Comparison of ENCODE assay signal across 38 cellular contexts in the genomic region with DNA sequence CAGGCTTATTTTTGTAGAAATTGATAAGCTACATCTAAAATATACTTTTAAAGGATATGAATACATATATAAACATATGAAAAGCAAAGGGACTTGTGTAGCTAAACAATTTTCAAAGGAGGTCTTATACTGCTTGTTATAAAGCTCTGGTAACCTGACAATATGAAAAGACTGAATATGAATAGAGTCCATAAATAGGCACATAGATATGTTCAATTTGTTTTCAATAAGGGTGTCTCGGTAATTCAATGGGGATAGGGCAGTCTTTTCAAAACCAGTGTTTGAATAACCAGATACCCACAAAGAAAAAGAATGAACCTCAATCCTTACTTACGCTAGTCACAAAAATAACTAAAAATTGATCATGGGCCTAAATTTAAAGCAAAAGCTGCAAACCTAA.
"Had no signal": no experiment of that assay in that cellular context is flagged by ENCODE, and none has a peak within 500 bp of the region (broad histone marks: within the 10 kb centered on the region; RNA-seq: fewer than 3 reads in every experiment).

No MANE protein-coding gene starts in this region.

- DNase-seq: activated effector memory CD4-positive, alpha-beta T cell treated with anti-CD3 and anti-CD28 coated beads, Interleukin-2, amount 50 U/mL, for 16 hours; activated effector memory CD4-positive, alpha-beta T cell treated with Interleukin-2 at 50 U/mL for 16 hours; activated gamma-delta T cell; activated gamma-delta T cell treated with Interleukin-2 at 50 U/mL for 16 hours; activated naive CD4-positive, alpha-beta T cell; activated naive CD4-positive, alpha-beta T cell treated with anti-CD3 and anti-CD28 coated beads for 36 hours; activated naive CD4-positive, alpha-beta T cell treated with anti-CD3 and anti-CD28 coated beads, Interleukin-2, amount 10 ng/mL, durations not matched to agents 7 days and 5 days; activated naive CD4-positive, alpha-beta T cell treated with anti-CD3 and anti-CD28 coated beads, Interleukin-2, amount 50 U/mL, for 16 hours; activated naive CD4-positive, alpha-beta T cell treated with Interleukin-2 at 50 U/mL for 16 hours; activated naive CD8-positive, alpha-beta T cell treated with anti-CD3 and anti-CD28 coated beads for 36 hours; activated naive CD8-positive, alpha-beta T cell treated with anti-CD3 and anti-CD28 coated beads, Interleukin-2, amount 10 ng/mL, durations not matched to agents 7 days and 5 days; activated naive CD8-positive, alpha-beta T cell treated with anti-CD3 and anti-CD28 coated beads, Interleukin-2, amount 50 U/mL, for 24 hours; activated T-cell treated with anti-CD3 and anti-CD28 coated beads, Interleukin-2, amount 50 U/mL, for 24 hours; activated T-cell treated with anti-CD3 and anti-CD28 coated beads, Interleukin-2, amount 50 U/mL, for 4 hours; activated T-cell treated with anti-CD3 and anti-CD28 coated beads, Interleukin-2, amount 50 U/mL, for 48 hours; activated T-cell treated with anti-CD3 and anti-CD28 coated beads, Interleukin-2, amount 50 U/mL, for 72 hours; adrenal gland; amniotic stem cell; amygdala; anterior cingulate cortex; aorta; body of pancreas; brain microvascular endothelial cell; caudate nucleus; central memory CD4-positive, alpha-beta T cell had no signal

- H3K9me3 Mint-ChIP-seq: activated naive CD4-positive, alpha-beta T cell treated with anti-CD3 and anti-CD28 coated beads for 36 hours; activated naive CD4-positive, alpha-beta T cell treated with anti-CD3 and anti-CD28 coated beads, Interleukin-2, amount 10 ng/mL, durations not matched to agents 7 days and 5 days; activated naive CD4-positive, alpha-beta T cell treated with anti-CD3 and anti-CD28 coated beads, Interleukin-2, amount 50 U/mL, for 24 hours; activated naive CD4-positive, alpha-beta T cell treated with anti-CD3 and anti-CD28 coated beads, Interleukin-2, amount 50 U/mL, for 72 hours; activated naive CD8-positive, alpha-beta T cell treated with anti-CD3 and anti-CD28 coated beads for 36 hours; activated naive CD8-positive, alpha-beta T cell treated with anti-CD3 and anti-CD28 coated beads, Interleukin-2, amount 10 ng/mL, durations not matched to agents 7 days and 5 days; activated naive CD8-positive, alpha-beta T cell treated with anti-CD3 and anti-CD28 coated beads, Interleukin-2, amount 50 U/mL, for 24 hours; activated T-cell treated with anti-CD3 and anti-CD28 coated beads, Interleukin-2, amount 50 U/mL, for 24 hours; activated T-cell treated with anti-CD3 and anti-CD28 coated beads, Interleukin-2, amount 50 U/mL, for 4 hours; activated T-cell treated with anti-CD3 and anti-CD28 coated beads, Interleukin-2, amount 50 U/mL, for 72 hours; activated T-helper 1 cell treated with anti-CD3 and anti-CD28 coated beads, Interleukin-12 subunit alpha, Interleukin-12 subunit beta, Interleukin-2, Interleukin-4 antibody, amounts not matched to agents 30 ng/mL and 10 ng/mL and 1 ng/mL, durations not matched to agents 14 hours and 24 hours and 36 hours; activated T-helper 17 cell treated with anti-CD3 and anti-CD28 coated beads, Interleukin-2, amount 50 U/mL, for 72 hours; activated T-helper 2 cell treated with anti-CD3 and anti-CD28 coated beads, Interferon-gamma antibody, Interleukin-2, Interleukin-4, amounts not matched to agents 10 μg/mL and 5 μg/mL and 100 μg/mL, durations not matched to agents 14 hours and 24 hours and 36 hours; central memory CD8-positive, alpha-beta T cell had no signal

- FAIRE-seq: astrocyte, bronchial epithelial cell had no signal

- H3K4me3 Mint-ChIP-seq: activated naive CD4-positive, alpha-beta T cell treated with anti-CD3 and anti-CD28 coated beads for 36 hours; activated naive CD4-positive, alpha-beta T cell treated with anti-CD3 and anti-CD28 coated beads, Interleukin-2, amount 10 ng/mL, durations not matched to agents 7 days and 5 days; activated naive CD4-positive, alpha-beta T cell treated with anti-CD3 and anti-CD28 coated beads, Interleukin-2, amount 50 U/mL, for 24 hours; activated naive CD8-positive, alpha-beta T cell; activated naive CD8-positive, alpha-beta T cell treated with anti-CD3 and anti-CD28 coated beads for 36 hours; activated naive CD8-positive, alpha-beta T cell treated with anti-CD3 and anti-CD28 coated beads, Interleukin-2, amount 10 ng/mL, durations not matched to agents 7 days and 5 days; activated naive CD8-positive, alpha-beta T cell treated with anti-CD3 and anti-CD28 coated beads, Interleukin-2, amount 50 U/mL, for 24 hours; activated T-cell treated with anti-CD3 and anti-CD28 coated beads, Interleukin-2, amount 50 U/mL, for 24 hours; activated T-cell treated with anti-CD3 and anti-CD28 coated beads, Interleukin-2, amount 50 U/mL, for 4 hours; activated T-cell treated with anti-CD3 and anti-CD28 coated beads, Interleukin-2, amount 50 U/mL, for 72 hours; activated T-helper 1 cell treated with anti-CD3 and anti-CD28 coated beads, Interleukin-12 subunit alpha, Interleukin-12 subunit beta, Interleukin-2, Interleukin-4 antibody, amounts not matched to agents 30 ng/mL and 10 ng/mL and 1 ng/mL, durations not matched to agents 14 hours and 24 hours and 36 hours; activated T-helper 17 cell treated with anti-CD3 and anti-CD28 coated beads, Interleukin-2, amount 50 U/mL, for 72 hours; brain; central memory CD8-positive, alpha-beta T cell had no signal

- H3K27ac Mint-ChIP-seq: activated naive CD4-positive, alpha-beta T cell treated with anti-CD3 and anti-CD28 coated beads for 36 hours; activated naive CD4-positive, alpha-beta T cell treated with anti-CD3 and anti-CD28 coated beads, Interleukin-2, amount 10 ng/mL, durations not matched to agents 7 days and 5 days; activated naive CD4-positive, alpha-beta T cell treated with anti-CD3 and anti-CD28 coated beads, Interleukin-2, amount 50 U/mL, for 24 hours; activated naive CD4-positive, alpha-beta T cell treated with anti-CD3 and anti-CD28 coated beads, Interleukin-2, amount 50 U/mL, for 72 hours; activated naive CD8-positive, alpha-beta T cell; activated naive CD8-positive, alpha-beta T cell treated with anti-CD3 and anti-CD28 coated beads for 36 hours; activated naive CD8-positive, alpha-beta T cell treated with anti-CD3 and anti-CD28 coated beads, Interleukin-2, amount 10 ng/mL, durations not matched to agents 7 days and 5 days; activated naive CD8-positive, alpha-beta T cell treated with anti-CD3 and anti-CD28 coated beads, Interleukin-2, amount 50 U/mL, for 24 hours; activated T-cell treated with anti-CD3 and anti-CD28 coated beads, Interleukin-2, amount 50 U/mL, for 24 hours; activated T-cell treated with anti-CD3 and anti-CD28 coated beads, Interleukin-2, amount 50 U/mL, for 72 hours; activated T-helper 1 cell treated with anti-CD3 and anti-CD28 coated beads, Interleukin-12 subunit alpha, Interleukin-12 subunit beta, Interleukin-2, Interleukin-4 antibody, amounts not matched to agents 30 ng/mL and 10 ng/mL and 1 ng/mL, durations not matched to agents 14 hours and 24 hours and 36 hours; activated T-helper 17 cell treated with anti-CD3 and anti-CD28 coated beads, Interleukin-2, amount 50 U/mL, for 72 hours; activated T-helper 2 cell treated with anti-CD3 and anti-CD28 coated beads, Interferon-gamma antibody, Interleukin-2, Interleukin-4, amounts not matched to agents 10 μg/mL and 5 μg/mL and 100 μg/mL, durations not matched to agents 14 hours and 24 hours and 36 hours; brain had no signal

- ATAC-seq: activated naive CD4-positive, alpha-beta T cell treated with anti-CD3 and anti-CD28 coated beads, Interleukin-2, amount 50 U/mL, for 72 hours; activated naive CD8-positive, alpha-beta T cell treated with anti-CD3 and anti-CD28 coated beads, Interleukin-2, amount 50 U/mL, for 24 hours; activated T-cell treated with anti-CD3 and anti-CD28 coated beads, Interleukin-2, amount 50 U/mL, for 4 hours; activated T-cell treated with anti-CD3 and anti-CD28 coated beads, Interleukin-2, amount 50 U/mL, for 72 hours; activated T-helper 17 cell treated with anti-CD3 and anti-CD28 coated beads, Interleukin-2, amount 50 U/mL, for 72 hours; body of pancreas had no signal

- H3K27ac ChIP-seq: adrenal gland, ascending aorta, body of pancreas, brain microvascular endothelial cell, breast epithelium, cardiac muscle cell had no signal

- H3K27me3 ChIP-seq: adrenal gland, ascending aorta, body of pancreas, brain microvascular endothelial cell, breast epithelium, cardiac muscle cell had no signal

- H3K4me3 ChIP-seq: adrenal gland, ascending aorta, body of pancreas, breast epithelium, cardiac muscle cell had no signal

- H3K4me1 Mint-ChIP-seq: activated naive CD4-positive, alpha-beta T cell treated with anti-CD3 and anti-CD28 coated beads, Interleukin-2, amount 10 ng/mL, durations not matched to agents 7 days and 5 days; activated naive CD4-positive, alpha-beta T cell treated with anti-CD3 and anti-CD28 coated beads, Interleukin-2, amount 50 U/mL, for 24 hours; activated naive CD8-positive, alpha-beta T cell treated with anti-CD3 and anti-CD28 coated beads for 36 hours; activated naive CD8-positive, alpha-beta T cell treated with anti-CD3 and anti-CD28 coated beads, Interleukin-2, amount 10 ng/mL, durations not matched to agents 7 days and 5 days; activated naive CD8-positive, alpha-beta T cell treated with anti-CD3 and anti-CD28 coated beads, Interleukin-2, amount 50 U/mL, for 24 hours; activated T-helper 17 cell treated with anti-CD3 and anti-CD28 coated beads, Interleukin-2, amount 50 U/mL, for 72 hours; brain; central memory CD8-positive, alpha-beta T cell had no signal

- H3K4me1 ChIP-seq: adrenal gland, ascending aorta, body of pancreas, breast epithelium had no signal

- H3K27me3 Mint-ChIP-seq: activated naive CD4-positive, alpha-beta T cell treated with anti-CD3 and anti-CD28 coated beads, Interleukin-2, amount 50 U/mL, for 24 hours; activated naive CD8-positive, alpha-beta T cell treated with anti-CD3 and anti-CD28 coated beads, Interleukin-2, amount 50 U/mL, for 24 hours; central memory CD8-positive, alpha-beta T cell had no signal
